Comparison of ENCODE assay signal across 1 cellular context in the genomic region with DNA sequence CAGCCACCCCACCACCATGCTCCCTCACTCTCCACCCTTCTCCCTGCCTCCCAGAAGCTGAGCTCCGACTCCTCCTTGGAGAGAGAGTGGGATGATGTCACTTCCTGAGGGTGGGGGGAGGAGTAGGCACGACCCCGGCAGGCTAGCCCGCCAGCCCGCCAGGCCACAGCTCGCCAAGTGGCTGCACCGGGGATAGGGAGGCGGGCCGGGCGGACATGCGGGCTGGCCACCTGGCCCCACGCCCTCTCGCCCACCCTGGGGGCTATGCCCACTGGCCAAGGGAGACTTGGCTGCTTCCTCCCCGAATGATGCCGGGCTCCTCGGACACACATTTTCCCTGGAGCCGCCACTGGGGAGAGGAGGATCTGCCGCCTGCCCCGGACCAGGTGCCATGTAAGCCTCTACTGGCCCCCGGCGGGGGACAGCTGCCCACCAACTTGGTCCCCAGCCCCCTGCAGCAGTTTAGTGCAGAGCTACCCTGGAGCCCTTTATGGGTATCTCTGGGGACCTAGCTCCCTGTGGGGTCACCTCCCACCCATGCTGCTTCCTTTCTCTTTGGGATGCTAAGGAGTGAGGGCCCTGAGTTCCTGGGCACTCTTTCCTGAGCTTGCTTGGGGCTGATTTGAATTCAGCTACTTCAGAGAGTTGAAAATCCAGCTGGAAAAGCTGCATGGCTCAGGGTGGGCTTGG.
TF ChIP-seq lines count a peak whose summit lies in the region.

No MANE protein-coding gene starts in this region.

TF ChIP-seq in HepG2, 621 proteins besides CTCF, POLR2A, EP300 and RAD21:
- TF ChIP-seq, protein P1, sequence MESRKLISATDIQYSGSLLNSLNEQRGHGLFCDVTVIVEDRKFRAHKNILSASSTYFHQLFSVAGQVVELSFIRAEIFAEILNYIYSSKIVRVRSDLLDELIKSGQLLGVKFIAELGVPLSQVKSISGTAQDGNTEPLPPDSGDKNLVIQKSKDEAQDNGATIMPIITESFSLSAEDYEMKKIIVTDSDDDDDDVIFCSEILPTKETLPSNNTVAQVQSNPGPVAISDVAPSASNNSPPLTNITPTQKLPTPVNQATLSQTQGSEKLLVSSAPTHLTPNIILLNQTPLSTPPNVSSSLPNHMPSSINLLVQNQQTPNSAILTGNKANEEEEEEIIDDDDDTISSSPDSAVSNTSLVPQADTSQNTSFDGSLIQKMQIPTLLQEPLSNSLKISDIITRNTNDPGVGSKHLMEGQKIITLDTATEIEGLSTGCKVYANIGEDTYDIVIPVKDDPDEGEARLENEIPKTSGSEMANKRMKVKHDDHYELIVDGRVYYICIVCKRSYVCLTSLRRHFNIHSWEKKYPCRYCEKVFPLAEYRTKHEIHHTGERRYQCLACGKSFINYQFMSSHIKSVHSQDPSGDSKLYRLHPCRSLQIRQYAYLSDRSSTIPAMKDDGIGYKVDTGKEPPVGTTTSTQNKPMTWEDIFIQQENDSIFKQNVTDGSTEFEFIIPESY (CRISPR knock-in tag; IDR thresholded peaks at IDR 0.05), result peak; percentile 90
- TF ChIP-seq, protein P2, sequence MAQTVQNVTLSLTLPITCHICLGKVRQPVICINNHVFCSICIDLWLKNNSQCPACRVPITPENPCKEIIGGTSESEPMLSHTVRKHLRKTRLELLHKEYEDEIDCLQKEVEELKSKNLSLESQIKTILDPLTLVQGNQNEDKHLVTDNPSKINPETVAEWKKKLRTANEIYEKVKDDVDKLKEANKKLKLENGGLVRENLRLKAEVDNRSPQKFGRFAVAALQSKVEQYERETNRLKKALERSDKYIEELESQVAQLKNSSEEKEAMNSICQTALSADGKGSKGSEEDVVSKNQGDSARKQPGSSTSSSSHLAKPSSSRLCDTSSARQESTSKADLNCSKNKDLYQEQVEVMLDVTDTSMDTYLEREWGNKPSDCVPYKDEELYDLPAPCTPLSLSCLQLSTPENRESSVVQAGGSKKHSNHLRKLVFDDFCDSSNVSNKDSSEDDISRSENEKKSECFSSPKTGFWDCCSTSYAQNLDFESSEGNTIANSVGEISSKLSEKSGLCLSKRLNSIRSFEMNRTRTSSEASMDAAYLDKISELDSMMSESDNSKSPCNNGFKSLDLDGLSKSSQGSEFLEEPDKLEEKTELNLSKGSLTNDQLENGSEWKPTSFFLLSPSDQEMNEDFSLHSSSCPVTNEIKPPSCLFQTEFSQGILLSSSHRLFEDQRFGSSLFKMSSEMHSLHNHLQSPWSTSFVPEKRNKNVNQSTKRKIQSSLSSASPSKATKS (CRISPR knock-in tag; IDR thresholded peaks at IDR 0.05), result no peak
- no peak for TF ChIP-seq PCBP2 (optimal IDR thresholded peaks at IDR 0.05; ENCODE audit: low read depth, low read length, poor library complexity, severe bottlenecking)
